1 cellular context compared by ENCODE assay signal in the genomic region with DNA sequence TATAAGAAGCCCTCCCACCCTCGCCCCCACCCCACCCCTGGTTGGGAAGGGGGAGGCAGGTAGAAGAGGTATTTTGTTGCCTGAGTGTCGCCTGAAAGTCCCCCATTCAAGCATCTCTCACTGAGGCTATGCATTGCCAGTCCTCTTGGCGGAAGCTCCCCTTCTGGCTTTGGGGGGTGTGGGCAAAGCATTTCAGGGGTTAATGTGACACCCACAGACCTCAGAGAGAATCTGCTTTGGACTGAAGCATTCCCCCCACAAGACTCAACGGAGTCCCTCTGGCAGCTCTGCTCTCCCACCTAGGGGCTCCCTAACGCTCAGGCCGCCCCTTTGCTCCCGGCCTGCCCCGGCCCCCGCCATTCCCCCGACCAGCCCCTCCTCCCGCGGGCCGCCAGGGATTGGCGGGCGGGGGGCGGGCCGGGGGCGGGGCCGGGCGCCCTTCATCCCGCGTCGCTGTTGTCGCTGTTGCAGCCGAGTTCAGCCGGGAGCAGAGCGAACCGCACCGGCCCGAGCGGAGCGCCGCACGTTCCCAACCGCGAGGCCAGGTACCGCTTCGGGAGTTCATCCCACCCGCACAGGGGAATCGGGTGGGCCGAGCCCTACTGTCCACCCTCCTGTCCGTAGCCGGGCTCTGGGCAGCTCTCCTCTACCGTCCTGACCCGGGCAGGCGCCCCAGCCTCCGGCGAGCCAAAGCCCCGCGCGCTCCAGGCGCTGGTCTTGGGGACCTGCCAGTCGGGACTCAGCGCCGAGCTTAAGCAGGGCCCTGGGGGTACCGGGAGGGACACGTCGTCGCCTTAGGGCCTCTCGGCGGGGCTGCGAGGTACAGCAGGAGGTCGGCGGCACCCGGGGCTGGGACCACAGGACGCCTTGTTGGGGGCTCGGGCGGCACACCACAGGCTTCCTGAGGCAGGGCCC.
A peak's percentile ranks its signal among the peaks of the same experiment; 100 is the strongest.
TF ChIP-seq lines count a peak whose summit lies in the region.

A gene (plus strand): TSS at position 468 of the 915 bp plus-strand sequence. CDS start 8,929 bp downstream, outside the sequence.

TF ChIP-seq in HepG2, 621 proteins besides CTCF, POLR2A, EP300 and RAD21 (continued from another document and continues in another):
- TF ChIP-seq, protein P1, sequence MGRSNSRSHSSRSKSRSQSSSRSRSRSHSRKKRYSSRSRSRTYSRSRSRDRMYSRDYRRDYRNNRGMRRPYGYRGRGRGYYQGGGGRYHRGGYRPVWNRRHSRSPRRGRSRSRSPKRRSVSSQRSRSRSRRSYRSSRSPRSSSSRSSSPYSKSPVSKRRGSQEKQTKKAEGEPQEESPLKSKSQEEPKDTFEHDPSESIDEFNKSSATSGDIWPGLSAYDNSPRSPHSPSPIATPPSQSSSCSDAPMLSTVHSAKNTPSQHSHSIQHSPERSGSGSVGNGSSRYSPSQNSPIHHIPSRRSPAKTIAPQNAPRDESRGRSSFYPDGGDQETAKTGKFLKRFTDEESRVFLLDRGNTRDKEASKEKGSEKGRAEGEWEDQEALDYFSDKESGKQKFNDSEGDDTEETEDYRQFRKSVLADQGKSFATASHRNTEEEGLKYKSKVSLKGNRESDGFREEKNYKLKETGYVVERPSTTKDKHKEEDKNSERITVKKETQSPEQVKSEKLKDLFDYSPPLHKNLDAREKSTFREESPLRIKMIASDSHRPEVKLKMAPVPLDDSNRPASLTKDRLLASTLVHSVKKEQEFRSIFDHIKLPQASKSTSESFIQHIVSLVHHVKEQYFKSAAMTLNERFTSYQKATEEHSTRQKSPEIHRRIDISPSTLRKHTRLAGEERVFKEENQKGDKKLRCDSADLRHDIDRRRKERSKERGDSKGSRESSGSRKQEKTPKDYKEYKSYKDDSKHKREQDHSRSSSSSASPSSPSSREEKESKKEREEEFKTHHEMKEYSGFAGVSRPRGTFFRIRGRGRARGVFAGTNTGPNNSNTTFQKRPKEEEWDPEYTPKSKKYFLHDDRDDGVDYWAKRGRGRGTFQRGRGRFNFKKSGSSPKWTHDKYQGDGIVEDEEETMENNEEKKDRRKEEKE (IDR thresholded peaks at IDR 0.05): no peak
- TF ChIP-seq KLF16 (CRISPR knock-in tag; IDR thresholded peaks at IDR 0.05) (peak in 1 of 2 experiments; percentile 27; a peak in 1 of 4 replicates), ZSCAN12 (CRISPR knock-in tag; IDR thresholded peaks at IDR 0.05) (peak; percentile 74; the same call in 1 of the 2 replicates), MTF1 (CRISPR knock-in tag; IDR thresholded peaks at IDR 0.05) (peak; percentile 32; the same call in 1 of the 2 replicates), ZBTB8A (CRISPR knock-in tag; IDR thresholded peaks at IDR 0.05; ENCODE audit: borderline replicate concordance, low read depth) (0 out of 2 replicates have a peak, but pooled peaks have one; percentile 39), ZNF629 (CRISPR knock-in tag; conservative IDR thresholded peaks at IDR 0.05) (peak; percentile 23; the same call in 1 of the 2 replicates), ZNF776 (CRISPR knock-in tag; IDR thresholded peaks at IDR 0.05) (peak; percentile 58; the same call in 1 of the 2 replicates), SIN3B (IDR thresholded peaks at IDR 0.05; ENCODE audit: low read length) (no peak), FOSL1 (CRISPR knock-in tag; IDR thresholded peaks at IDR 0.05; ENCODE audit: borderline replicate concordance) (no peak), PHF8 (CRISPR knock-in tag; IDR thresholded peaks at IDR 0.05) (peak; percentile 41; the same call in 1 of the 2 replicates), ZNF652 (CRISPR knock-in tag; IDR thresholded peaks at IDR 0.05; ENCODE audit: borderline replicate concordance, low read depth) (0 out of 2 replicates have a peak, but pooled peaks have one; percentile 55), SP2 (CRISPR knock-in tag; IDR thresholded peaks at IDR 0.05) (0 out of 2 replicates have a peak, but pooled peaks have one; percentile 14), ZNF44 (CRISPR knock-in tag; IDR thresholded peaks at IDR 0.05) (no peak), ZNF225 (CRISPR knock-in tag; IDR thresholded peaks at IDR 0.05) (peak; percentile 30; the same call in 1 of the 2 replicates), ZNF232 (CRISPR knock-in tag; IDR thresholded peaks at IDR 0.05; ENCODE audit: borderline replicate concordance) (no peak), ZNF761 (CRISPR knock-in tag; conservative IDR thresholded peaks at IDR 0.05) (0 out of 2 replicates have a peak, but pooled peaks have one; percentile 48), TAF1 (CRISPR knock-in tag; IDR thresholded peaks at IDR 0.05) (peak; percentile 66), NRL (CRISPR knock-in tag; IDR thresholded peaks at IDR 0.05; ENCODE audit: borderline replicate concordance) (0 out of 2 replicates have a peak, but pooled peaks have one; percentile 4), NCOA2 (CRISPR knock-in tag; IDR thresholded peaks at IDR 0.05) (peak; percentile 33; the same call in 1 of the 2 replicates), ELF3 (CRISPR knock-in tag; IDR thresholded peaks at IDR 0.05) (0 out of 2 replicates have a peak, but pooled peaks have one; percentile 17), EEA1 (CRISPR knock-in tag; IDR thresholded peaks at IDR 0.05; ENCODE audit: borderline replicate concordance) (0 out of 2 replicates have a peak, but pooled peaks have one; percentile 32), AGO2 (optimal IDR thresholded peaks at IDR 0.05; ENCODE audit: low read depth, low read length) (peak; percentile 90), ZNF557 (CRISPR knock-in tag; IDR thresholded peaks at IDR 0.05) (no peak)
- TF ChIP-seq, protein P2, sequence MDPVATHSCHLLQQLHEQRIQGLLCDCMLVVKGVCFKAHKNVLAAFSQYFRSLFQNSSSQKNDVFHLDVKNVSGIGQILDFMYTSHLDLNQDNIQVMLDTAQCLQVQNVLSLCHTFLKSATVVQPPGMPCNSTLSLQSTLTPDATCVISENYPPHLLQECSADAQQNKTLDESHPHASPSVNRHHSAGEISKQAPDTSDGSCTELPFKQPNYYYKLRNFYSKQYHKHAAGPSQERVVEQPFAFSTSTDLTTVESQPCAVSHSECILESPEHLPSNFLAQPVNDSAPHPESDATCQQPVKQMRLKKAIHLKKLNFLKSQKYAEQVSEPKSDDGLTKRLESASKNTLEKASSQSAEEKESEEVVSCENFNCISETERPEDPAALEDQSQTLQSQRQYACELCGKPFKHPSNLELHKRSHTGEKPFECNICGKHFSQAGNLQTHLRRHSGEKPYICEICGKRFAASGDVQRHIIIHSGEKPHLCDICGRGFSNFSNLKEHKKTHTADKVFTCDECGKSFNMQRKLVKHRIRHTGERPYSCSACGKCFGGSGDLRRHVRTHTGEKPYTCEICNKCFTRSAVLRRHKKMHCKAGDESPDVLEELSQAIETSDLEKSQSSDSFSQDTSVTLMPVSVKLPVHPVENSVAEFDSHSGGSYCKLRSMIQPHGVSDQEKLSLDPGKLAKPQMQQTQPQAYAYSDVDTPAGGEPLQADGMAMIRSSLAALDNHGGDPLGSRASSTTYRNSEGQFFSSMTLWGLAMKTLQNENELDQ (CRISPR knock-in tag; IDR thresholded peaks at IDR 0.05; ENCODE audit: borderline replicate concordance): no peak
- TF ChIP-seq, protein P3, sequence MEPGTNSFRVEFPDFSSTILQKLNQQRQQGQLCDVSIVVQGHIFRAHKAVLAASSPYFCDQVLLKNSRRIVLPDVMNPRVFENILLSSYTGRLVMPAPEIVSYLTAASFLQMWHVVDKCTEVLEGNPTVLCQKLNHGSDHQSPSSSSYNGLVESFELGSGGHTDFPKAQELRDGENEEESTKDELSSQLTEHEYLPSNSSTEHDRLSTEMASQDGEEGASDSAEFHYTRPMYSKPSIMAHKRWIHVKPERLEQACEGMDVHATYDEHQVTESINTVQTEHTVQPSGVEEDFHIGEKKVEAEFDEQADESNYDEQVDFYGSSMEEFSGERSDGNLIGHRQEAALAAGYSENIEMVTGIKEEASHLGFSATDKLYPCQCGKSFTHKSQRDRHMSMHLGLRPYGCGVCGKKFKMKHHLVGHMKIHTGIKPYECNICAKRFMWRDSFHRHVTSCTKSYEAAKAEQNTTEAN (CRISPR knock-in tag; conservative IDR thresholded peaks at IDR 0.05): 0 out of 2 replicates have a peak, but pooled peaks have one; percentile 25
- TF ChIP-seq, protein P4, sequence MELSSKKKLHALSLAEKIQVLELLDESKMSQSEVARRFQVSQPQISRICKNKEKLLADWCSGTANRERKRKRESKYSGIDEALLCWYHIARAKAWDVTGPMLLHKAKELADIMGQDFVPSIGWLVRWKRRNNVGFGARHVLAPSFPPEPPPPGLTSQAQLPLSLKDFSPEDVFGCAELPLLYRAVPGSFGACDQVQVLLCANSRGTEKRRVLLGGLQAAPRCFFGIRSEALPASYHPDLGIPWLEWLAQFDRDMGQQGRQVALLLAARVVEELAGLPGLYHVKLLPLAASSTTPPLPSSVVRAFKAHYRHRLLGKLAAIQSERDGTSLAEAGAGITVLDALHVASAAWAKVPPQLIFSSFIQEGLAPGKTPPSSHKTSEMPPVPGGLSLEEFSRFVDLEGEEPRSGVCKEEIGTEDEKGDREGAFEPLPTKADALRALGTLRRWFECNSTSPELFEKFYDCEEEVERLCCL (CRISPR knock-in tag; IDR thresholded peaks at IDR 0.05; ENCODE audit: borderline replicate concordance): 0 out of 2 replicates have a peak, but pooled peaks have one; percentile 18
- TF ChIP-seq, protein P5, sequence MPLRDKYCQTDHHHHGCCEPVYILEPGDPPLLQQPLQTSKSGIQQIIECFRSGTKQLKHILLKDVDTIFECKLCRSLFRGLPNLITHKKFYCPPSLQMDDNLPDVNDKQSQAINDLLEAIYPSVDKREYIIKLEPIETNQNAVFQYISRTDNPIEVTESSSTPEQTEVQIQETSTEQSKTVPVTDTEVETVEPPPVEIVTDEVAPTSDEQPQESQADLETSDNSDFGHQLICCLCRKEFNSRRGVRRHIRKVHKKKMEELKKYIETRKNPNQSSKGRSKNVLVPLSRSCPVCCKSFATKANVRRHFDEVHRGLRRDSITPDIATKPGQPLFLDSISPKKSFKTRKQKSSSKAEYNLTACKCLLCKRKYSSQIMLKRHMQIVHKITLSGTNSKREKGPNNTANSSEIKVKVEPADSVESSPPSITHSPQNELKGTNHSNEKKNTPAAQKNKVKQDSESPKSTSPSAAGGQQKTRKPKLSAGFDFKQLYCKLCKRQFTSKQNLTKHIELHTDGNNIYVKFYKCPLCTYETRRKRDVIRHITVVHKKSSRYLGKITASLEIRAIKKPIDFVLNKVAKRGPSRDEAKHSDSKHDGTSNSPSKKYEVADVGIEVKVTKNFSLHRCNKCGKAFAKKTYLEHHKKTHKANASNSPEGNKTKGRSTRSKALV (CRISPR knock-in tag; IDR thresholded peaks at IDR 0.05): peak; percentile 55; the same call in 1 of the 2 replicates
- TF ChIP-seq, protein P6, sequence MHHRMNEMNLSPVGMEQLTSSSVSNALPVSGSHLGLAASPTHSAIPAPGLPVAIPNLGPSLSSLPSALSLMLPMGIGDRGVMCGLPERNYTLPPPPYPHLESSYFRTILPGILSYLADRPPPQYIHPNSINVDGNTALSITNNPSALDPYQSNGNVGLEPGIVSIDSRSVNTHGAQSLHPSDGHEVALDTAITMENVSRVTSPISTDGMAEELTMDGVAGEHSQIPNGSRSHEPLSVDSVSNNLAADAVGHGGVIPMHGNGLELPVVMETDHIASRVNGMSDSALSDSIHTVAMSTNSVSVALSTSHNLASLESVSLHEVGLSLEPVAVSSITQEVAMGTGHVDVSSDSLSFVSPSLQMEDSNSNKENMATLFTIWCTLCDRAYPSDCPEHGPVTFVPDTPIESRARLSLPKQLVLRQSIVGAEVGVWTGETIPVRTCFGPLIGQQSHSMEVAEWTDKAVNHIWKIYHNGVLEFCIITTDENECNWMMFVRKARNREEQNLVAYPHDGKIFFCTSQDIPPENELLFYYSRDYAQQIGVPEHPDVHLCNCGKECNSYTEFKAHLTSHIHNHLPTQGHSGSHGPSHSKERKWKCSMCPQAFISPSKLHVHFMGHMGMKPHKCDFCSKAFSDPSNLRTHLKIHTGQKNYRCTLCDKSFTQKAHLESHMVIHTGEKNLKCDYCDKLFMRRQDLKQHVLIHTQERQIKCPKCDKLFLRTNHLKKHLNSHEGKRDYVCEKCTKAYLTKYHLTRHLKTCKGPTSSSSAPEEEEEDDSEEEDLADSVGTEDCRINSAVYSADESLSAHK (CRISPR knock-in tag; IDR thresholded peaks at IDR 0.05; ENCODE audit: borderline replicate concordance): no peak
- TF ChIP-seq, protein P7, sequence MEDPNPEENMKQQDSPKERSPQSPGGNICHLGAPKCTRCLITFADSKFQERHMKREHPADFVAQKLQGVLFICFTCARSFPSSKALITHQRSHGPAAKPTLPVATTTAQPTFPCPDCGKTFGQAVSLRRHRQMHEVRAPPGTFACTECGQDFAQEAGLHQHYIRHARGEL (CRISPR knock-in tag; IDR thresholded peaks at IDR 0.05): 0 out of 2 replicates have a peak, but pooled peaks have one; percentile 43
- TF ChIP-seq, protein P8, sequence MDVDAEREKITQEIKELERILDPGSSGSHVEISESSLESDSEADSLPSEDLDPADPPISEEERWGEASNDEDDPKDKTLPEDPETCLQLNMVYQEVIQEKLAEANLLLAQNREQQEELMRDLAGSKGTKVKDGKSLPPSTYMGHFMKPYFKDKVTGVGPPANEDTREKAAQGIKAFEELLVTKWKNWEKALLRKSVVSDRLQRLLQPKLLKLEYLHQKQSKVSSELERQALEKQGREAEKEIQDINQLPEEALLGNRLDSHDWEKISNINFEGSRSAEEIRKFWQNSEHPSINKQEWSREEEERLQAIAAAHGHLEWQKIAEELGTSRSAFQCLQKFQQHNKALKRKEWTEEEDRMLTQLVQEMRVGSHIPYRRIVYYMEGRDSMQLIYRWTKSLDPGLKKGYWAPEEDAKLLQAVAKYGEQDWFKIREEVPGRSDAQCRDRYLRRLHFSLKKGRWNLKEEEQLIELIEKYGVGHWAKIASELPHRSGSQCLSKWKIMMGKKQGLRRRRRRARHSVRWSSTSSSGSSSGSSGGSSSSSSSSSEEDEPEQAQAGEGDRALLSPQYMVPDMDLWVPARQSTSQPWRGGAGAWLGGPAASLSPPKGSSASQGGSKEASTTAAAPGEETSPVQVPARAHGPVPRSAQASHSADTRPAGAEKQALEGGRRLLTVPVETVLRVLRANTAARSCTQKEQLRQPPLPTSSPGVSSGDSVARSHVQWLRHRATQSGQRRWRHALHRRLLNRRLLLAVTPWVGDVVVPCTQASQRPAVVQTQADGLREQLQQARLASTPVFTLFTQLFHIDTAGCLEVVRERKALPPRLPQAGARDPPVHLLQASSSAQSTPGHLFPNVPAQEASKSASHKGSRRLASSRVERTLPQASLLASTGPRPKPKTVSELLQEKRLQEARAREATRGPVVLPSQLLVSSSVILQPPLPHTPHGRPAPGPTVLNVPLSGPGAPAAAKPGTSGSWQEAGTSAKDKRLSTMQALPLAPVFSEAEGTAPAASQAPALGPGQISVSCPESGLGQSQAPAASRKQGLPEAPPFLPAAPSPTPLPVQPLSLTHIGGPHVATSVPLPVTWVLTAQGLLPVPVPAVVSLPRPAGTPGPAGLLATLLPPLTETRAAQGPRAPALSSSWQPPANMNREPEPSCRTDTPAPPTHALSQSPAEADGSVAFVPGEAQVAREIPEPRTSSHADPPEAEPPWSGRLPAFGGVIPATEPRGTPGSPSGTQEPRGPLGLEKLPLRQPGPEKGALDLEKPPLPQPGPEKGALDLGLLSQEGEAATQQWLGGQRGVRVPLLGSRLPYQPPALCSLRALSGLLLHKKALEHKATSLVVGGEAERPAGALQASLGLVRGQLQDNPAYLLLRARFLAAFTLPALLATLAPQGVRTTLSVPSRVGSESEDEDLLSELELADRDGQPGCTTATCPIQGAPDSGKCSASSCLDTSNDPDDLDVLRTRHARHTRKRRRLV (CRISPR knock-in tag; IDR thresholded peaks at IDR 0.05): peak; percentile 35; the same call in 1 of the 2 replicates
- TF ChIP-seq, protein P9, sequence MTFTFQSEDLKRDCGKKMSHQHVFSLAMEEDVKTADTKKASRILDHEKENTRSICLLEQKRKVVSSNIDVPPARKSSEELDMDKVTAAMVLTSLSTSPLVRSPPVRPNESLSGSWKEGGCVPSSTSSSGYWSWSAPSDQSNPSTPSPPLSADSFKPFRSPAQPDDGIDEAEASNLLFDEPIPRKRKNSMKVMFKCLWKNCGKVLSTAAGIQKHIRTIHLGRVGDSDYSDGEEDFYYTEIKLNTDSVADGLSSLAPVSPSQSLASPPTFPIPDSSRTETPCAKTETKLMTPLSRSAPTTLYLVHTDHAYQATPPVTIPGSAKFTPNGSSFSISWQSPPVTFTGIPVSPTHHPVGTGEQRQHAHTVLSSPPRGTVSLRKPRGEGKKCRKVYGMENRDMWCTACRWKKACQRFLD (CRISPR knock-in tag; IDR thresholded peaks at IDR 0.05; ENCODE audit: borderline replicate concordance): 0 out of 2 replicates have a peak, but pooled peaks have one; percentile 68
